26 cellular contexts compared by ENCODE assay signal in genomic region chr3:150840733-150841515, GRCh38.
DNase-seq lines count a peak whose midpoint lies in the region; ATAC-seq, FAIRE-seq and TF ChIP-seq lines count a peak whose summit lies in the region.
"Had no signal": no experiment of that assay in that cellular context is flagged by ENCODE, and none has a peak within 500 bp of the region (broad histone marks: within the 10 kb centered on the region; RNA-seq: fewer than 3 reads in every experiment).

No MANE protein-coding gene starts in this region.

- no peaks in the 10 kb centered on the region for H4K20me1 ChIP-seq in OCI-LY7 (ENCODE audit: insufficient read depth, low read length)

- no peak overlapping the region for H3K4me3 ChIP-seq in OCI-LY7 (ENCODE audit: low read depth, low read length, poor library complexity, severe bottlenecking)
- H3K4me3 ChIP-seq in endodermal cell (ENCODE audit: low read length): no peak overlapping the region
- H3K4me3 ChIP-seq: body of pancreas, neural progenitor cell, PC-9, skin epidermis, thoracic aorta had no signal

- in situ Hi-C loops in GM13977 (cut with MboI; ENCODE audit: low pct_unique_long_range_greater_than_20kb, low sequenced_read_pairs, unreplicated experiment): no loop called here

- POLR2A ChIA-PET in OCI-LY7 (lab: Charles Lee): no interaction called here

- no peaks in the 10 kb centered on the region for H3K27me3 ChIP-seq in endodermal cell (ENCODE audit: control insufficient read depth, insufficient read depth, low read length, poor library complexity, severe bottlenecking)
- H3K27me3 ChIP-seq: body of pancreas, neural progenitor cell had no signal

- intact Hi-C loops in OCI-LY7 (cut with micrococcal nuclease; ENCODE audit: unreplicated experiment): no loop called here

- no peaks in the 10 kb centered on the region for H3K36me3 Mint-ChIP-seq in endodermal cell (ENCODE audit: low read depth)
- H3K36me3 Mint-ChIP-seq: IgD-negative memory B cell; neural progenitor cell; stimulated activated naive B cell treated with anti-CD40 and anti-IgM and Interleukin-4, amounts not matched to agents 10 μg/mL and 1 μg/mL and 100 μg/mL, for 72 hours had no signal

- H3K36me3 ChIP-seq in OCI-LY7 (ENCODE audit: insufficient read depth, low read length) (no peaks in the 10 kb centered on the region), endodermal cell (ENCODE audit: control insufficient read depth, insufficient read depth, low read length) (no peaks in the 10 kb centered on the region)
- H3K36me3 ChIP-seq: neural progenitor cell, thoracic aorta had no signal

- H3K4me3 Mint-ChIP-seq in endodermal cell: no peak overlapping the region
- H3K4me3 Mint-ChIP-seq: activated CD4-positive, alpha-beta T cell treated with anti-CD3 and anti-CD28 coated beads, Interleukin-2, amount 10 ng/mL, durations not matched to agents 7 days and 5 days; IgD-negative memory B cell; neural progenitor cell; stimulated activated naive B cell treated with anti-CD40 and anti-IgM and Interleukin-4, amounts not matched to agents 10 μg/mL and 1 μg/mL and 100 μg/mL, for 72 hours had no signal

- H3K9me2 ChIP-seq in OCI-LY7 (ENCODE audit: insufficient read depth, low read length): no peaks in the 10 kb centered on the region

- ATAC-seq in HG03045 (IDR thresholded peaks at IDR 0.05; ENCODE audit: unreplicated experiment) (no peak), GM21381 (IDR thresholded peaks at IDR 0.05; ENCODE audit: unreplicated experiment) (no peak), GM18502 (IDR thresholded peaks at IDR 0.05; ENCODE audit: poor library complexity, unreplicated experiment) (no peak)
- ATAC-seq: body of pancreas had no signal

- no peak overlapping the region for H3K4me2 ChIP-seq in OCI-LY7 (ENCODE audit: low read length)
- H3K4me2 ChIP-seq: neural progenitor cell, PC-9 had no signal

- peaks cover 35% of the 10 kb centered on the region for H3K4me1 Mint-ChIP-seq in endodermal cell
- H3K4me1 Mint-ChIP-seq: activated CD4-positive, alpha-beta T cell treated with anti-CD3 and anti-CD28 coated beads, Interleukin-2, amount 10 ng/mL, durations not matched to agents 7 days and 5 days; IgD-negative memory B cell had no signal

- no peak for FAIRE-seq in D721Med (lab: Jason Lieb, UNC)
- FAIRE-seq: colon, kidney had no signal

- DNase-seq in D721Med (ENCODE audit: insufficient read length, low spot score) (no peak), GM13977 (ENCODE audit: low spot score) (no peak), OCI-LY7 (ENCODE audit: low spot score) (peak; percentile 1), endodermal cell (no peak), hippocampal formation (lab: John Stamatoyannopoulos, UW) (no peak)
- DNase-seq: activated CD4-positive, alpha-beta T cell treated with anti-CD3 and anti-CD28 coated beads, Interleukin-2, amount 10 ng/mL, durations not matched to agents 7 days and 5 days; activated CD8-positive, alpha-beta memory T cell treated with anti-CD3 and anti-CD28 coated beads, Interleukin-2, amount 50 U/mL, for 4 hours; body of pancreas; kidney; NCI-H187; NCI-H2227 treated with DMSO at 0.1 percent for 48 hours; NCI-H82; PC-9; SHP77 treated with DMSO at 0.1 percent for 48 hours; stimulated activated CD4-positive, alpha-beta T cell treated with anti-CD3 and anti-CD28 coated beads, Interleukin-2, amount 100 ng/mL, for 24 hours; stimulated activated naive B cell treated with anti-CD40 and anti-IgM and Interleukin-4, amounts not matched to agents 10 μg/mL and 1 μg/mL and 100 μg/mL, for 72 hours had no signal

- no peak overlapping the region for H2AFZ ChIP-seq in OCI-LY7 (ENCODE audit: low read length)
- H2AFZ ChIP-seq: neural progenitor cell, PC-9 had no signal

- no peak overlapping the region for H3K27ac Mint-ChIP-seq in endodermal cell
- H3K27ac Mint-ChIP-seq: activated CD4-positive, alpha-beta T cell treated with anti-CD3 and anti-CD28 coated beads, Interleukin-2, amount 10 ng/mL, durations not matched to agents 7 days and 5 days; IgD-negative memory B cell; neural progenitor cell; stimulated activated naive B cell treated with anti-CD40 and anti-IgM and Interleukin-4, amounts not matched to agents 10 μg/mL and 1 μg/mL and 100 μg/mL, for 72 hours had no signal

- 91 to 100% methylated on average over 2 to 4 of the region's 4 CpGs for WGBS in endodermal cell (ENCODE audit: insufficient coverage in 1 of 2, insufficient read length in 1 of 2), 2 experiments

- no TSS peak for BruUV-seq in OCI-LY7 (replicated peaks; lab: Mats Ljungman, UMichigan)

- peaks cover 55% of the 10 kb centered on the region for H3K27me3 Mint-ChIP-seq in endodermal cell (ENCODE audit: insufficient read depth)

- peak; percentile 16 for TF ChIP-seq CTCF in D721Med (IDR thresholded peaks at IDR 0.05; ENCODE audit: insufficient read depth, missing control alignments)
- TF ChIP-seq CTCF in GM13977 (IDR thresholded peaks at IDR 0.05; ENCODE audit: extremely low read depth, insufficient read depth, missing control alignments): peak; percentile 11
- peak; percentile 41; the same call in 1 of the 2 replicates for TF ChIP-seq CTCF in OCI-LY7 (conservative IDR thresholded peaks at IDR 0.05; ENCODE audit: low read length)
- TF ChIP-seq CTCF in endodermal cell (conservative IDR thresholded peaks at IDR 0.05): peak; percentile 37

- H3K9me3 ChIP-seq in OCI-LY7 (ENCODE audit: low read length) (no peaks in the 10 kb centered on the region), endodermal cell (ENCODE audit: control insufficient read depth, low read length) (no peaks in the 10 kb centered on the region)
- H3K9me3 ChIP-seq: body of pancreas, thoracic aorta had no signal

- H3K9ac ChIP-seq in endodermal cell (ENCODE audit: extremely low read depth, low read length, poor library complexity, severe bottlenecking): no peak overlapping the region
- H3K9ac ChIP-seq: neural progenitor cell had no signal

- CTCF ChIA-PET in OCI-LY7 (lab: Charles Lee; ENCODE audit: unreplicated experiment): no interaction called here

- no peak overlapping the region for H3K27ac ChIP-seq in OCI-LY7 (ENCODE audit: low read depth, low read length, poor library complexity, severe bottlenecking)
- H3K27ac ChIP-seq in endodermal cell (ENCODE audit: low read depth, low read length): no peak overlapping the region
- H3K27ac ChIP-seq: body of pancreas, C4-2B, HL-60, neural progenitor cell, PC-9, skin epidermis, thoracic aorta had no signal

- H3K4me1 ChIP-seq in OCI-LY7 (ENCODE audit: insufficient read depth, low read length, poor library complexity, severe bottlenecking) (no peaks in the 10 kb centered on the region), endodermal cell (ENCODE audit: control insufficient read depth, insufficient read depth, low read length) (peaks cover 4% of the 10 kb centered on the region)
- H3K4me1 ChIP-seq: body of pancreas had no signal

- H3K79me2 ChIP-seq in OCI-LY7 (ENCODE audit: insufficient read depth, low read depth, low read length): no peaks in the 10 kb centered on the region

- H3K9me3 Mint-ChIP-seq in endodermal cell: peaks cover 6% of the 10 kb centered on the region
- H3K9me3 Mint-ChIP-seq: activated CD4-positive, alpha-beta T cell treated with anti-CD3 and anti-CD28 coated beads, Interleukin-2, amount 10 ng/mL, durations not matched to agents 7 days and 5 days; IgD-negative memory B cell; stimulated activated naive B cell treated with anti-CD40 and anti-IgM and Interleukin-4, amounts not matched to agents 10 μg/mL and 1 μg/mL and 100 μg/mL, for 72 hours had no signal
